In genomic region chr1:85001742-85002141, GRCh38 we compare ENCODE assay signal across 17 cellular contexts. TPM values are rescaled to one million over a fixed set of nuclear protein-coding genes. Genes with fewer than 3 reads are reported as not detected.
A peak's percentile ranks its signal among the peaks of the same experiment; 100 is the strongest.
DNase-seq lines count a peak whose midpoint lies in the region; ATAC-seq, FAIRE-seq and TF ChIP-seq lines count a peak whose summit lies in the region.
"Had no signal": no experiment of that assay in that cellular context is flagged by ENCODE, and none has a peak within 500 bp of the region (broad histone marks: within the 10 kb centered on the region; RNA-seq: fewer than 3 reads in every experiment).

No MANE protein-coding gene starts in this region.

- H3K4me2 ChIP-seq in OCI-LY7 (ENCODE audit: low read length): peak overlapping the region; percentile 38
- H3K4me2 ChIP-seq: BLaER1 treated with 17β-estradiol and CSF1 and Interleukin-3, amounts not matched to agents 10 nM and 100 nM; GM23338; KMS-11 had no signal

- intact Hi-C loops in OCI-LY7 (cut with micrococcal nuclease; ENCODE audit: unreplicated experiment): no loop called here

- H3K4me3 ChIP-seq in OCI-LY7 (ENCODE audit: low read depth, low read length, poor library complexity, severe bottlenecking): no peak overlapping the region
- H3K4me3 ChIP-seq: BLaER1 treated with 17β-estradiol and CSF1 and Interleukin-3, amounts not matched to agents 10 nM and 100 nM; GM23338 had no signal

- H3K36me3 ChIP-seq in OCI-LY7 (ENCODE audit: insufficient read depth, low read length): peaks cover 13% of the 10 kb centered on the region
- H3K36me3 ChIP-seq: BLaER1 treated with 17β-estradiol and CSF1 and Interleukin-3, amounts not matched to agents 10 nM and 100 nM had no signal

- FAIRE-seq in GM18507 (lab: Jason Lieb, UNC): peak; percentile 44
- FAIRE-seq: HepG2, HTR-8/SVneo had no signal

- H3K9me2 ChIP-seq in OCI-LY7 (ENCODE audit: insufficient read depth, low read length): no peaks in the 10 kb centered on the region

- no peak for TF ChIP-seq CTCF in OCI-LY7 (conservative IDR thresholded peaks at IDR 0.05; ENCODE audit: low read length)
- TF ChIP-seq CTCF in GM10266 (IDR thresholded peaks at IDR 0.05; ENCODE audit: control insufficient read depth, insufficient read depth, low read depth, missing control alignments): no peak

- no peaks in the 10 kb centered on the region for H4K20me1 ChIP-seq in OCI-LY7 (ENCODE audit: insufficient read depth, low read length)

- H3K4me1 ChIP-seq in OCI-LY7 (ENCODE audit: insufficient read depth, low read length, poor library complexity, severe bottlenecking): peaks cover 32% of the 10 kb centered on the region

- POLR2A ChIA-PET in OCI-LY7 (lab: Charles Lee): interaction anchor here (0.6 to 1.5 kb wide), 7 partner anchors 15 to 276 kb away, joined by 3 to 4 read pairs (median 3); no protein-coding TSS in a partner anchor

- no peak overlapping the region for H3K27ac ChIP-seq in OCI-LY7 (ENCODE audit: low read depth, low read length, poor library complexity, severe bottlenecking)
- H3K27ac ChIP-seq: BLaER1 treated with 17β-estradiol and CSF1 and Interleukin-3, amounts not matched to agents 10 nM and 100 nM; KMS-11 had no signal

- DNase-seq in COLO829 (ENCODE audit: low spot score) (peak; percentile 31), GM18507 (ENCODE audit: extremely low spot score, insufficient read length, low read depth) (no peak), OCI-LY7 (ENCODE audit: low spot score) (peak; percentile 27), foreskin melanocyte (peak; percentile 35), NCI-H510A treated with DMSO at 0.1 percent for 48 hours (lab: John Stamatoyannopoulos, UW) (no peak), GM10266 (ENCODE audit: extremely low spot score) (no peak)
- DNase-seq: ACHN; Calu3; CD4-positive, CD25-positive, alpha-beta regulatory T cell; DMS 273 treated with DMSO at 0.1 percent for 48 hours; H7 had no signal

- H3K9me3 ChIP-seq in OCI-LY7 (ENCODE audit: low read length): no peaks in the 10 kb centered on the region; the same call in 1 of the 2 replicates

- no peak overlapping the region for H2AFZ ChIP-seq in OCI-LY7 (ENCODE audit: low read length)
- H2AFZ ChIP-seq: GM23338 had no signal

- ATAC-seq in GM19035 (IDR thresholded peaks at IDR 0.05; ENCODE audit: unreplicated experiment): no peak
- ATAC-seq: GM23338, HepG2 had no signal

- no TSS peak for BruUV-seq in OCI-LY7 (replicated peaks; lab: Mats Ljungman, UMichigan)

- CTCF ChIA-PET in OCI-LY7 (lab: Charles Lee; ENCODE audit: unreplicated experiment): no interaction called here

- H3K79me2 ChIP-seq in OCI-LY7 (ENCODE audit: insufficient read depth, low read depth, low read length): peaks cover 12% of the 10 kb centered on the region; the same call in 1 of the 2 replicates

RNA-seq across cellular contexts. Expression of gene MCOLN2, which starts 4.8 kb away (rescaled TPM):
- total RNA-seq in OCI-LY7 (2014; rRNA removed; shearing (Covaris generic)): 188 and 262 TPM in 2 replicates
- total RNA-seq in OCI-LY7 (2022): 103 and 104 TPM in 2 replicates
- total RNA-seq: HepG2 had no signal

RNA-seq across cellular contexts. Expression of gene MCOLN3, which starts 46.6 kb away (rescaled TPM):
- total RNA-seq in OCI-LY7 (2014; rRNA removed; shearing (Covaris generic)): not detected in 2 replicates
- not detected in 2 replicates for total RNA-seq in OCI-LY7 (2022)
- total RNA-seq: CD4-positive, CD25-positive, alpha-beta regulatory T cell had no signal

Comparison
In these comparisons a context has a peak if more than half of its experiments do, and no peak if none do; other contexts are left out.
1. DNase-seq: peak in COLO829 (single experiment), OCI-LY7 (single experiment) and foreskin melanocyte (single experiment); none in GM18507 (single experiment), NCI-H510A treated with DMSO at 0.1 percent for 48 hours (single experiment) and GM10266 (single experiment).